In the genomic region with DNA sequence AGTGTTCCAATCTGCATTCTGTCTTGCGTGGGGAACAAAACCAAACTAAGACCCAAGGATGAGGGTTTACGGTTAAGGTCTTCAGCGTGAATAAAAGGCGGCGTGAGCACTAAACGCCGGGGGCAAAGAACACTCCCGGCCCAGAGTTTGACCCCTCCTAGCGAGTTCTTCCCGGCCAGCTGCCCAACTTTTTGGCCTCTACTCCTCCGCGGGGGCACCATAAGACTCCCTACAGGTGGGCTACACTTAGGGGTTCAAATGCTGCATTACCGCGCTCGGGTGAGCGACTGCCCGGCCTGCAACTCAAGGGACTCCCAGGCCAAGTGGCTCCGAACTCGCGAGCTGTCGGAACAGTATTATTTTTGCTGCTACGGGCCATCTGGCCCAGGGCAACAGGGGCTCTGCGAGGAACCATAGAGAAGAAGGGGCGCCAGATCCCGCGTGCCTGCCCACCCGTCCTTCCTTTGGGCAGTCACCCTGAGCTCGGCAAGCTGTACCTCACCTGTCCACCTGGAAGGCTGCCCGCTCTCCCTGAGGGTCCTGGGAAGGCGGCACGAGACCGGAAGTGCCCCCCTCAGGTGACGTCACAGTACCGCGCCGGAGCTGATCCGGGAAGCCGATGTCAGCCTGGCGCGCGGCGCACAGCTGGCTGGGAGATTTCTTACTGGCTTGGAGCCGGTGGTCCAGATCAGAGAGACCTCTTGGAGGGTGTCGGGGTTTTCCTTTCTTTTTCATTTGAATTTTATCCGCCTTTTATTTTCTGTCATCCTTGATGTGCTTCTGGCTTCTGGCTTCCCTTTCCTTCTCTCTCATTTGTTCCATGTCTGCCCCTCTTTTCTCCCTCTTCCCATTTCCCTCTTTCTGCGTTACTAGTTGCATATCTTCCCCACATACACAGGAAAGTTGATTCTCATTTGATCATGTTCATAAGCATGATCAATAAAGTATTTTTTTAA, we compare ENCODE assay signal across 1 cellular context.
A peak's percentile ranks its signal among the peaks of the same experiment; 100 is the strongest.
TF ChIP-seq lines count a peak whose summit lies in the region.

A gene (minus strand): TSS at position 567 of the 956 bp plus-strand sequence. CDS start 21,638 bp downstream, outside the sequence.

TF ChIP-seq in HEK293, 187 proteins besides CTCF, POLR2A, EP300 and RAD21 (continued from another document and continues in another):
- peak; percentile 50; the same call in 1 of the 2 replicates for TF ChIP-seq GLIS2 (tag by site-specific recombination; IDR thresholded peaks at IDR 0.05)
- peak; percentile 53 for TF ChIP-seq SP7 (tag by site-specific recombination; IDR thresholded peaks at IDR 0.05)
- TF ChIP-seq ZNF248 (tag by site-specific recombination; IDR thresholded peaks at IDR 0.05) = no peak
- TF ChIP-seq, protein P1, sequence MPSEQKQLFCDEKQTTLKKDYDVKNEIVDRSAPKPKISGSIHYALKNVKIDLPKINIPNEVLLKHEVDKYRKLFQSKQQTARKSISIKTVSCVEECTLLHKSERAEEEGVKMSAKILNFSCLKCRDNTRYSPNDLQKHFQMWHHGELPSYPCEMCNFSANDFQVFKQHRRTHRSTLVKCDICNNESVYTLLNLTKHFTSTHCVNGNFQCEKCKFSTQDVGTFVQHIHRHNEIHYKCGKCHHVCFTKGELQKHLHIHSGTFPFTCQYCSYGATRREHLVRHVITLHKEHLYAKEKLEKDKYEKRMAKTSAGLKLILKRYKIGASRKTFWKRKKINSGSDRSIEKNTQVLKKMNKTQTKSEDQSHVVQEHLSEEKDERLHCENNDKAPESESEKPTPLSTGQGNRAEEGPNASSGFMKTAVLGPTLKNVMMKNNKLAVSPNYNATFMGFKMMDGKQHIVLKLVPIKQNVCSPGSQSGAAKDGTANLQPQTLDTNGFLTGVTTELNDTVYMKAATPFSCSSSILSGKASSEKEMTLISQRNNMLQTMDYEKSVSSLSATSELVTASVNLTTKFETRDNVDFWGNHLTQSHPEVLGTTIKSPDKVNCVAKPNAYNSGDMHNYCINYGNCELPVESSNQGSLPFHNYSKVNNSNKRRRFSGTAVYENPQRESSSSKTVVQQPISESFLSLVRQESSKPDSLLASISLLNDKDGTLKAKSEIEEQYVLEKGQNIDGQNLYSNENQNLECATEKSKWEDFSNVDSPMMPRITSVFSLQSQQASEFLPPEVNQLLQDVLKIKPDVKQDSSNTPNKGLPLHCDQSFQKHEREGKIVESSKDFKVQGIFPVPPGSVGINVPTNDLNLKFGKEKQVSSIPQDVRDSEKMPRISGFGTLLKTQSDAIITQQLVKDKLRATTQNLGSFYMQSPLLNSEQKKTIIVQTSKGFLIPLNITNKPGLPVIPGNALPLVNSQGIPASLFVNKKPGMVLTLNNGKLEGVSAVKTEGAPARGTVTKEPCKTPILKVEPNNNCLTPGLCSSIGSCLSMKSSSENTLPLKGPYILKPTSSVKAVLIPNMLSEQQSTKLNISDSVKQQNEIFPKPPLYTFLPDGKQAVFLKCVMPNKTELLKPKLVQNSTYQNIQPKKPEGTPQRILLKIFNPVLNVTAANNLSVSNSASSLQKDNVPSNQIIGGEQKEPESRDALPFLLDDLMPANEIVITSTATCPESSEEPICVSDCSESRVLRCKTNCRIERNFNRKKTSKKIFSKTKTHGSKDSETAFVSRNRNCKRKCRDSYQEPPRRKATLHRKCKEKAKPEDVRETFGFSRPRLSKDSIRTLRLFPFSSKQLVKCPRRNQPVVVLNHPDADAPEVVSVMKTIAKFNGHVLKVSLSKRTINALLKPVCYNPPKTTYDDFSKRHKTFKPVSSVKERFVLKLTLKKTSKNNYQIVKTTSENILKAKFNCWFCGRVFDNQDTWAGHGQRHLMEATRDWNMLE (tag by site-specific recombination; conservative IDR thresholded peaks at IDR 0.05; ENCODE audit: low read depth) = peak; percentile 98
- TF ChIP-seq, protein P2, sequence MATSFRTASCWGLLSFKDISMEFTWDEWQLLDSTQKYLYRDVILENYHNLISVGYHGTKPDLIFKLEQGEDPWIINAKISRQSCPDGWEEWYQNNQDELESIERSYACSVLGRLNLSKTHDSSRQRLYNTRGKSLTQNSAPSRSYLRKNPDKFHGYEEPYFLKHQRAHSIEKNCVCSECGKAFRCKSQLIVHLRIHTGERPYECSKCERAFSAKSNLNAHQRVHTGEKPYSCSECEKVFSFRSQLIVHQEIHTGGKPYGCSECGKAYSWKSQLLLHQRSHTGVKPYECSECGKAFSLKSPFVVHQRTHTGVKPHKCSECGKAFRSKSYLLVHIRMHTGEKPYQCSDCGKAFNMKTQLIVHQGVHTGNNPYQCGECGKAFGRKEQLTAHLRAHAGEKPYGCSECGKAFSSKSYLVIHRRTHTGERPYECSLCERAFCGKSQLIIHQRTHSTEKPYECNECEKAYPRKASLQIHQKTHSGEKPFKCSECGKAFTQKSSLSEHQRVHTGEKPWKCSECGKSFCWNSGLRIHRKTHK (tag by site-specific recombination; IDR thresholded peaks at IDR 0.05) = no peak
- TF ChIP-seq, protein P3, sequence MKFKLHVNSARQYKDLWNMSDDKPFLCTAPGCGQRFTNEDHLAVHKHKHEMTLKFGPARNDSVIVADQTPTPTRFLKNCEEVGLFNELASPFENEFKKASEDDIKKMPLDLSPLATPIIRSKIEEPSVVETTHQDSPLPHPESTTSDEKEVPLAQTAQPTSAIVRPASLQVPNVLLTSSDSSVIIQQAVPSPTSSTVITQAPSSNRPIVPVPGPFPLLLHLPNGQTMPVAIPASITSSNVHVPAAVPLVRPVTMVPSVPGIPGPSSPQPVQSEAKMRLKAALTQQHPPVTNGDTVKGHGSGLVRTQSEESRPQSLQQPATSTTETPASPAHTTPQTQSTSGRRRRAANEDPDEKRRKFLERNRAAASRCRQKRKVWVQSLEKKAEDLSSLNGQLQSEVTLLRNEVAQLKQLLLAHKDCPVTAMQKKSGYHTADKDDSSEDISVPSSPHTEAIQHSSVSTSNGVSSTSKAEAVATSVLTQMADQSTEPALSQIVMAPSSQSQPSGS (tag by site-specific recombination; IDR thresholded peaks at IDR 0.05; ENCODE audit: low read depth) = peak; percentile 96
- TF ChIP-seq, protein P4, sequence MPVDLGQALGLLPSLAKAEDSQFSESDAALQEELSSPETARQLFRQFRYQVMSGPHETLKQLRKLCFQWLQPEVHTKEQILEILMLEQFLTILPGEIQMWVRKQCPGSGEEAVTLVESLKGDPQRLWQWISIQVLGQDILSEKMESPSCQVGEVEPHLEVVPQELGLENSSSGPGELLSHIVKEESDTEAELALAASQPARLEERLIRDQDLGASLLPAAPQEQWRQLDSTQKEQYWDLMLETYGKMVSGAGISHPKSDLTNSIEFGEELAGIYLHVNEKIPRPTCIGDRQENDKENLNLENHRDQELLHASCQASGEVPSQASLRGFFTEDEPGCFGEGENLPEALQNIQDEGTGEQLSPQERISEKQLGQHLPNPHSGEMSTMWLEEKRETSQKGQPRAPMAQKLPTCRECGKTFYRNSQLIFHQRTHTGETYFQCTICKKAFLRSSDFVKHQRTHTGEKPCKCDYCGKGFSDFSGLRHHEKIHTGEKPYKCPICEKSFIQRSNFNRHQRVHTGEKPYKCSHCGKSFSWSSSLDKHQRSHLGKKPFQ (tag by site-specific recombination; IDR thresholded peaks at IDR 0.05) = no peak
- no peak for TF ChIP-seq ZNF19 (tag by site-specific recombination; IDR thresholded peaks at IDR 0.05; ENCODE audit: low read depth)
- peak; percentile 58; the same call in 1 of the 2 replicates for TF ChIP-seq ZNF366 (tag by site-specific recombination; conservative IDR thresholded peaks at IDR 0.05)
- TF ChIP-seq ZNF132 (tag by site-specific recombination; IDR thresholded peaks at IDR 0.05; ENCODE audit: borderline replicate concordance) = no peak
- TF ChIP-seq ZNF335 (tag by site-specific recombination; conservative IDR thresholded peaks at IDR 0.05) = peak; percentile 72
- peak; percentile 73 for TF ChIP-seq GLIS1 (tag by site-specific recombination; IDR thresholded peaks at IDR 0.05)
- peak; percentile 94 for TF ChIP-seq ZBTB21 (tag by site-specific recombination; IDR thresholded peaks at IDR 0.05)
- TF ChIP-seq ZNF610 (tag by site-specific recombination; IDR thresholded peaks at IDR 0.05; ENCODE audit: borderline replicate concordance) = peak; percentile 55; the same call in 1 of the 2 replicates
- TF ChIP-seq, protein P5, sequence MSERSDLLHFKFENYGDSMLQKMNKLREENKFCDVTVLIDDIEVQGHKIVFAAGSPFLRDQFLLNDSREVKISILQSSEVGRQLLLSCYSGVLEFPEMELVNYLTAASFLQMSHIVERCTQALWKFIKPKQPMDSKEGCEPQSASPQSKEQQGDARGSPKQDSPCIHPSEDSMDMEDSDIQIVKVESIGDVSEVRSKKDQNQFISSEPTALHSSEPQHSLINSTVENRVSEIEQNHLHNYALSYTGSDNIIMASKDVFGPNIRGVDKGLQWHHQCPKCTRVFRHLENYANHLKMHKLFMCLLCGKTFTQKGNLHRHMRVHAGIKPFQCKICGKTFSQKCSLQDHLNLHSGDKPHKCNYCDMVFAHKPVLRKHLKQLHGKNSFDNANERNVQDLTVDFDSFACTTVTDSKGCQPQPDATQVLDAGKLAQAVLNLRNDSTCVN (tag by site-specific recombination; optimal IDR thresholded peaks at IDR 0.05) = peak; percentile 32
- TF ChIP-seq, protein P6, sequence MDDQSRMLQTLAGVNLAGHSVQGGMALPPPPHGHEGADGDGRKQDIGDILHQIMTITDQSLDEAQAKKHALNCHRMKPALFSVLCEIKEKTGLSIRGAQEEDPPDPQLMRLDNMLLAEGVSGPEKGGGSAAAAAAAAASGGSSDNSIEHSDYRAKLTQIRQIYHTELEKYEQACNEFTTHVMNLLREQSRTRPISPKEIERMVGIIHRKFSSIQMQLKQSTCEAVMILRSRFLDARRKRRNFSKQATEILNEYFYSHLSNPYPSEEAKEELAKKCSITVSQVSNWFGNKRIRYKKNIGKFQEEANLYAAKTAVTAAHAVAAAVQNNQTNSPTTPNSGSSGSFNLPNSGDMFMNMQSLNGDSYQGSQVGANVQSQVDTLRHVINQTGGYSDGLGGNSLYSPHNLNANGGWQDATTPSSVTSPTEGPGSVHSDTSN (CRISPR knock-in tag; IDR thresholded peaks at IDR 0.05) = peak; percentile 17; the same call in 1 of the 2 replicates
- peak; percentile 58; the same call in 1 of the 2 replicates for TF ChIP-seq ZNF660 (tag by site-specific recombination; IDR thresholded peaks at IDR 0.05)
- no peak for TF ChIP-seq KLF1 (tag by site-specific recombination; IDR thresholded peaks at IDR 0.05)
- TF ChIP-seq ZNF624 (tag by site-specific recombination; IDR thresholded peaks at IDR 0.05) = no peak
- TF ChIP-seq, protein P7, sequence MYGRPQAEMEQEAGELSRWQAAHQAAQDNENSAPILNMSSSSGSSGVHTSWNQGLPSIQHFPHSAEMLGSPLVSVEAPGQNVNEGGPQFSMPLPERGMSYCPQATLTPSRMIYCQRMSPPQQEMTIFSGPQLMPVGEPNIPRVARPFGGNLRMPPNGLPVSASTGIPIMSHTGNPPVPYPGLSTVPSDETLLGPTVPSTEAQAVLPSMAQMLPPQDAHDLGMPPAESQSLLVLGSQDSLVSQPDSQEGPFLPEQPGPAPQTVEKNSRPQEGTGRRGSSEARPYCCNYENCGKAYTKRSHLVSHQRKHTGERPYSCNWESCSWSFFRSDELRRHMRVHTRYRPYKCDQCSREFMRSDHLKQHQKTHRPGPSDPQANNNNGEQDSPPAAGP (tag by site-specific recombination; IDR thresholded peaks at IDR 0.05) = peak; percentile 58; the same call in 1 of the 2 replicates
- 0 out of 2 replicates have a peak, but pooled peaks have one; percentile 52 for TF ChIP-seq ZNF24 (tag by site-specific recombination; IDR thresholded peaks at IDR 0.05)
- TF ChIP-seq ZNF211 (tag by site-specific recombination; IDR thresholded peaks at IDR 0.05; ENCODE audit: low read depth) = no peak
- TF ChIP-seq SP2 (tag by site-specific recombination; IDR thresholded peaks at IDR 0.05) = peak; percentile 61
- TF ChIP-seq ZBTB8A (tag by site-specific recombination; IDR thresholded peaks at IDR 0.05) = no peak; the same call in 1 of the 2 replicates
- 0 out of 2 replicates have a peak, but pooled peaks have one; percentile 54 for TF ChIP-seq ZNF341 (tag by site-specific recombination; IDR thresholded peaks at IDR 0.05; ENCODE audit: low read depth)
- TF ChIP-seq ZBTB48 (tag by site-specific recombination; IDR thresholded peaks at IDR 0.05) = peak; percentile 46; the same call in 1 of the 2 replicates
- TF ChIP-seq, protein P8, sequence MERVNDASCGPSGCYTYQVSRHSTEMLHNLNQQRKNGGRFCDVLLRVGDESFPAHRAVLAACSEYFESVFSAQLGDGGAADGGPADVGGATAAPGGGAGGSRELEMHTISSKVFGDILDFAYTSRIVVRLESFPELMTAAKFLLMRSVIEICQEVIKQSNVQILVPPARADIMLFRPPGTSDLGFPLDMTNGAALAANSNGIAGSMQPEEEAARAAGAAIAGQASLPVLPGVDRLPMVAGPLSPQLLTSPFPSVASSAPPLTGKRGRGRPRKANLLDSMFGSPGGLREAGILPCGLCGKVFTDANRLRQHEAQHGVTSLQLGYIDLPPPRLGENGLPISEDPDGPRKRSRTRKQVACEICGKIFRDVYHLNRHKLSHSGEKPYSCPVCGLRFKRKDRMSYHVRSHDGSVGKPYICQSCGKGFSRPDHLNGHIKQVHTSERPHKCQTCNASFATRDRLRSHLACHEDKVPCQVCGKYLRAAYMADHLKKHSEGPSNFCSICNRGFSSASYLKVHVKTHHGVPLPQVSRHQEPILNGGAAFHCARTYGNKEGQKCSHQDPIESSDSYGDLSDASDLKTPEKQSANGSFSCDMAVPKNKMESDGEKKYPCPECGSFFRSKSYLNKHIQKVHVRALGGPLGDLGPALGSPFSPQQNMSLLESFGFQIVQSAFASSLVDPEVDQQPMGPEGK (tag by site-specific recombination; IDR thresholded peaks at IDR 0.05) = peak; percentile 82
- TF ChIP-seq, protein P9, sequence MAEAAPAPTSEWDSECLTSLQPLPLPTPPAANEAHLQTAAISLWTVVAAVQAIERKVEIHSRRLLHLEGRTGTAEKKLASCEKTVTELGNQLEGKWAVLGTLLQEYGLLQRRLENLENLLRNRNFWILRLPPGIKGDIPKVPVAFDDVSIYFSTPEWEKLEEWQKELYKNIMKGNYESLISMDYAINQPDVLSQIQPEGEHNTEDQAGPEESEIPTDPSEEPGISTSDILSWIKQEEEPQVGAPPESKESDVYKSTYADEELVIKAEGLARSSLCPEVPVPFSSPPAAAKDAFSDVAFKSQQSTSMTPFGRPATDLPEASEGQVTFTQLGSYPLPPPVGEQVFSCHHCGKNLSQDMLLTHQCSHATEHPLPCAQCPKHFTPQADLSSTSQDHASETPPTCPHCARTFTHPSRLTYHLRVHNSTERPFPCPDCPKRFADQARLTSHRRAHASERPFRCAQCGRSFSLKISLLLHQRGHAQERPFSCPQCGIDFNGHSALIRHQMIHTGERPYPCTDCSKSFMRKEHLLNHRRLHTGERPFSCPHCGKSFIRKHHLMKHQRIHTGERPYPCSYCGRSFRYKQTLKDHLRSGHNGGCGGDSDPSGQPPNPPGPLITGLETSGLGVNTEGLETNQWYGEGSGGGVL (tag by site-specific recombination; IDR thresholded peaks at IDR 0.05) = peak; percentile 51
